Comparison of ENCODE assay signal across 24 cellular contexts in the genomic region with DNA sequence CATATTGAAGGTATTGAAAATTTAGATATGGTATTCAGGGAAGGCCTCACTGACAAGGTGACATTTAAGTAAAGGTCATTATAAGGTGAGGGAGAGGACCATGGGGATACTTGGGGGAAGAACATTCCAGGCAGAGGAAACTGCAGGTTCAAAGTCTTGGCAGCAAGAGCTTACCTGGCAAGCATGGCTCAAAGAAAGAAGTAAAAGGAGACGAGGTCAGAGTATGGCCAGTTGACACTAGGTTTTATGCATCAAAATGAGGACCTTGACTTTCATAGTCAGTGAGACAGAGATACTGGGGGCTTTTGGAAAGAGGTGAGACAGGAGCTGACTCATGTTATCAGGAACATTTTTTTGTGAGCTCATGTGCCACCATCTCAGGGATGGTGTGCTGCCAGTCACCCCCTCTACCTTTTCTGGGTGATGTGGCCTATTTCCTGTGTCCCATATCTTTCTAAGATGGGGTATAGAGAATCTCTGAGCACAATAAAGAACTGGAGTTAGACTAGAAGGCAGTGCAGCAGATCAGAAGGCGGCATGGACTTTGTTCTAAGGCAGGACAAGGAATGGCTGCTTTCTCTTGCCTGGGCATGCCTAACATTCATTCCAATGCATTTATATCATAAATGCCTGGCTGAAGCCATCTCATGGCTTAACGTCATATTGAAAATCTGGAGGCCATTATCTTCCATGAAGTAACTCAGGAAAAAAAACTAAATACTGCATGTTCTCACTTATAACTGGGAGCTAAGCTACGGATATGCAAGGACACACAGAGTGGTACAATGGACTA.
A peak's percentile ranks its signal among the peaks of the same experiment; 100 is the strongest.
DNase-seq lines count a peak whose midpoint lies in the region; ATAC-seq, FAIRE-seq and TF ChIP-seq lines count a peak whose summit lies in the region.
"Had no signal": no experiment of that assay in that cellular context is flagged by ENCODE, and none has a peak within 500 bp of the region (broad histone marks: within the 10 kb centered on the region; RNA-seq: fewer than 3 reads in every experiment).

No MANE protein-coding gene starts in this region.

- DNase-seq in HepG2 (ENCODE audit: low spot score) = no peak
- DNase-seq in right lobe of liver = no peak
- no peak for DNase-seq in RWPE2 (ENCODE audit: low spot score)
- peak; percentile 31 for DNase-seq in fibroblast of gingiva (ENCODE audit: low read depth)
- peak; percentile 10 for DNase-seq in small intestine
- no peak for DNase-seq in C1 segment of cervical spinal cord (lab: John Stamatoyannopoulos, UW)
- no peak for DNase-seq in ureter (ENCODE audit: low spot score)
- no peak for DNase-seq in frontal cortex (ENCODE audit: low spot score in 2 of 2)
- DNase-seq: AML-193; Calu3; CD4-positive, alpha-beta memory T cell; GF-D8; NCI-H1436; NCI-H2081; NCI-H524; Right ventricle myocardium superior had no signal

- no peak overlapping the region for H3K4me2 ChIP-seq in HepG2 (ENCODE audit: low read depth, low read length)
- H3K4me2 ChIP-seq: A549, GM23338 had no signal

- no peak for TF ChIP-seq EP300 in HepG2 (IDR thresholded peaks at IDR 0.05; ENCODE audit: low read depth in 2 of 2, low read length in 2 of 2)
- TF ChIP-seq EP300 in HepG2 (CRISPR knock-in tag; IDR thresholded peaks at IDR 0.05; ENCODE audit: borderline replicate concordance) = no peak

- H3K9me3 ChIP-seq in HepG2 (ENCODE audit: low read length) = no peaks in the 10 kb centered on the region
- no peaks in the 10 kb centered on the region for H3K9me3 ChIP-seq in right lobe of liver
- no peaks in the 10 kb centered on the region for H3K9me3 ChIP-seq in RWPE2 (ENCODE audit: severe bottlenecking)
- H3K9me3 ChIP-seq in small intestine (ENCODE audit: control insufficient read depth, low read depth) = no peaks in the 10 kb centered on the region
- H3K9me3 ChIP-seq: A549 had no signal

- CTCF ChIA-PET in HepG2 (lab: Yijun Ruan, JAX; ENCODE audit: low intra/inter-chr PET ratio, low total read pairs) = no interaction called here

- H3K4me3 ChIP-seq in HepG2 (replicated peaks in 1 of 3; ENCODE audit: insufficient read depth in 1 of 3, low read depth in 2 of 3, low read length in 3 of 3) (no peak overlapping the region), right lobe of liver (no peak overlapping the region), RWPE2 (ENCODE audit: severe bottlenecking) (no peak overlapping the region), small intestine (ENCODE audit: low read depth in 1 of 2, low read length in 2 of 2) (no peak overlapping the region)
- H3K4me3 ChIP-seq: A549, GM23338, K562, SK-N-MC had no signal

- intact Hi-C loops in HepG2 (cut with micrococcal nuclease; ENCODE audit: unreplicated experiment) (no loop called here), right lobe of liver (cut with DNase I) (no loop called here)

- no peaks in the 10 kb centered on the region for H3K27me3 ChIP-seq in HepG2 (ENCODE audit: control insufficient read depth in 1 of 2, insufficient read depth in 2 of 2, low read length in 2 of 2)
- H3K27me3 ChIP-seq in right lobe of liver = no peaks in the 10 kb centered on the region
- no peaks in the 10 kb centered on the region for H3K27me3 ChIP-seq in RWPE2 (ENCODE audit: insufficient read depth, poor library complexity, severe bottlenecking)
- no peaks in the 10 kb centered on the region for H3K27me3 ChIP-seq in small intestine (ENCODE audit: control insufficient read depth in 2 of 2, insufficient read depth in 2 of 2, low read length in 2 of 2)

- H3K79me2 ChIP-seq in HepG2 (ENCODE audit: insufficient read depth, low read length) = no peaks in the 10 kb centered on the region

- no TSS peak for BruUV-seq in HepG2 (replicated peaks; lab: Mats Ljungman, UMichigan)

- no peaks in the 10 kb centered on the region for H3K36me3 ChIP-seq in HepG2 (replicated peaks in 1 of 2; ENCODE audit: control insufficient read depth in 1 of 2, insufficient read depth in 2 of 2, low read length in 2 of 2)
- H3K36me3 ChIP-seq in right lobe of liver = no peaks in the 10 kb centered on the region
- no peaks in the 10 kb centered on the region for H3K36me3 ChIP-seq in RWPE2 (ENCODE audit: low read depth)
- H3K36me3 ChIP-seq in small intestine (ENCODE audit: control insufficient read depth in 2 of 2, insufficient read depth in 2 of 2, low read length in 2 of 2) = no peaks in the 10 kb centered on the region

- FAIRE-seq in HepG2 (lab: Jason Lieb, UNC) = no peak
- FAIRE-seq in small intestine (lab: Jason Lieb, UNC) = no peak
- FAIRE-seq in frontal cortex (lab: Jason Lieb, UNC) = no peak
- FAIRE-seq: A549, GM12891, GM18507, K562 had no signal

- TF ChIP-seq POLR2A in HepG2 (IDR thresholded peaks at IDR 0.05; ENCODE audit: insufficient read depth in 1 of 2, low read depth in 2 of 2, low read length in 2 of 2) (no peak), right lobe of liver (IDR thresholded peaks at IDR 0.05) (no peak)

- in situ Hi-C loops in HepG2 (cut with HindIII; ENCODE audit: extremely low pct_ligation_motif_present, low pct_unique_long_range_greater_than_20kb) = no loop called here

- no peaks in the 10 kb centered on the region for H3K4me1 ChIP-seq in HepG2 (ENCODE audit: insufficient read depth, low read length)
- H3K4me1 ChIP-seq in right lobe of liver = no peaks in the 10 kb centered on the region
- H3K4me1 ChIP-seq in RWPE2 (ENCODE audit: insufficient read depth, poor library complexity, severe bottlenecking) = peaks cover 6% of the 10 kb centered on the region
- no peaks in the 10 kb centered on the region for H3K4me1 ChIP-seq in small intestine (ENCODE audit: control insufficient read depth in 2 of 2, insufficient read depth in 1 of 2, low read depth in 1 of 2, low read length in 1 of 2)
- H3K4me1 ChIP-seq: A549 had no signal

- ATAC-seq in HepG2 (no peak), right lobe of liver (no peak), RWPE2 (ENCODE audit: low read depth) (peak; percentile 78)
- ATAC-seq: A549, GM23338, K562, Panc1 had no signal

- H4K20me1 ChIP-seq in HepG2 (ENCODE audit: insufficient read depth, low read length) = no peaks in the 10 kb centered on the region

- H3K9ac ChIP-seq in HepG2 (ENCODE audit: insufficient read depth, low read depth, low read length) = no peak overlapping the region

- no peak for TF ChIP-seq RAD21 in HepG2 (CRISPR knock-in tag; IDR thresholded peaks at IDR 0.05)

- TF ChIP-seq CTCF in HepG2 (CRISPR knock-in tag; IDR thresholded peaks at IDR 0.05) (no peak), right lobe of liver (IDR thresholded peaks at IDR 0.05) (no peak), RWPE2 (IDR thresholded peaks at IDR 0.05; ENCODE audit: poor library complexity, severe bottlenecking) (no peak)

- POLR2A ChIA-PET in HepG2 (lab: Yijun Ruan, JAX) = no interaction called here

- H2AFZ ChIP-seq in HepG2 (ENCODE audit: low read length) = no peak overlapping the region
- H2AFZ ChIP-seq: GM23338 had no signal

- WGBS in HepG2 (ENCODE audit: low lambda C conversion rate) = 67% methylated on average over 4 of the region's 4 CpGs
- WGBS in right lobe of liver (ENCODE audit: insufficient coverage, low coverage, low lambda C conversion rate, missing lambda C conversion rate) = 64% methylated on average over 4 of the region's 4 CpGs
- 79 to 90% (median 87%) methylated on average over 4 of the region's 4 CpGs for WGBS in small intestine, 3 donors

- H3K27ac ChIP-seq in HepG2 (ENCODE audit: extremely low read length, insufficient read depth, low read length) (no peak overlapping the region), right lobe of liver (no peak overlapping the region), RWPE2 (ENCODE audit: poor library complexity, severe bottlenecking) (peak overlapping the region; percentile 18), small intestine (ENCODE audit: low read depth in 1 of 2, low read length in 1 of 2) (no peak overlapping the region)
- H3K27ac ChIP-seq: A549, HL-60, SK-N-MC had no signal

TF ChIP-seq in HepG2, 621 proteins besides CTCF, POLR2A, EP300 and RAD21:
- TF ChIP-seq, protein P1, sequence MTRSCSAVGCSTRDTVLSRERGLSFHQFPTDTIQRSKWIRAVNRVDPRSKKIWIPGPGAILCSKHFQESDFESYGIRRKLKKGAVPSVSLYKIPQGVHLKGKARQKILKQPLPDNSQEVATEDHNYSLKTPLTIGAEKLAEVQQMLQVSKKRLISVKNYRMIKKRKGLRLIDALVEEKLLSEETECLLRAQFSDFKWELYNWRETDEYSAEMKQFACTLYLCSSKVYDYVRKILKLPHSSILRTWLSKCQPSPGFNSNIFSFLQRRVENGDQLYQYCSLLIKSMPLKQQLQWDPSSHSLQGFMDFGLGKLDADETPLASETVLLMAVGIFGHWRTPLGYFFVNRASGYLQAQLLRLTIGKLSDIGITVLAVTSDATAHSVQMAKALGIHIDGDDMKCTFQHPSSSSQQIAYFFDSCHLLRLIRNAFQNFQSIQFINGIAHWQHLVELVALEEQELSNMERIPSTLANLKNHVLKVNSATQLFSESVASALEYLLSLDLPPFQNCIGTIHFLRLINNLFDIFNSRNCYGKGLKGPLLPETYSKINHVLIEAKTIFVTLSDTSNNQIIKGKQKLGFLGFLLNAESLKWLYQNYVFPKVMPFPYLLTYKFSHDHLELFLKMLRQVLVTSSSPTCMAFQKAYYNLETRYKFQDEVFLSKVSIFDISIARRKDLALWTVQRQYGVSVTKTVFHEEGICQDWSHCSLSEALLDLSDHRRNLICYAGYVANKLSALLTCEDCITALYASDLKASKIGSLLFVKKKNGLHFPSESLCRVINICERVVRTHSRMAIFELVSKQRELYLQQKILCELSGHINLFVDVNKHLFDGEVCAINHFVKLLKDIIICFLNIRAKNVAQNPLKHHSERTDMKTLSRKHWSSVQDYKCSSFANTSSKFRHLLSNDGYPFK (CRISPR knock-in tag; IDR thresholded peaks at IDR 0.05; ENCODE audit: borderline replicate concordance) = no peak
- TF ChIP-seq ZNF7 (CRISPR knock-in tag; IDR thresholded peaks at IDR 0.05) = peak; percentile 92
TF ChIP-seq in HepG2: peak in this region for 1.

Comparison
In these comparisons a context has a peak if more than half of its experiments do, and no peak if none do; other contexts are left out.
1. DNase-seq: peak in fibroblast of gingiva (single experiment) and small intestine (single experiment); none in HepG2 (single experiment), right lobe of liver (0 of 3), RWPE2 (single experiment), C1 segment of cervical spinal cord (0 of 14), ureter (single experiment) and frontal cortex (0 of 2).